Comparison of ENCODE assay signal across 1 cellular context in genomic region chr2:109148991-109149645, GRCh38.
A peak's percentile ranks its signal among the peaks of the same experiment; 100 is the strongest.
TF ChIP-seq lines count a peak whose summit lies in the region.

No MANE protein-coding gene starts in this region.

TF ChIP-seq in GM12878, 131 proteins besides CTCF, POLR2A, EP300 and RAD21 (continued from another document):
- TF ChIP-seq PRDM15 (CRISPR knock-in tag; IDR thresholded peaks at IDR 0.05) (no peak), IRF5 (IDR thresholded peaks at IDR 0.05; ENCODE audit: borderline replicate concordance) (no peak), NR2F1 (conservative IDR thresholded peaks at IDR 0.05) (peak; percentile 62; the same call in 1 of the 2 replicates), SP1 (IDR thresholded peaks at IDR 0.05; ENCODE audit: low read depth, low read length) (no peak), IRF4 (IDR thresholded peaks at IDR 0.05; ENCODE audit: low read depth, low read length) (peak; percentile 94), BMI1 (IDR thresholded peaks at IDR 0.05; ENCODE audit: borderline replicate concordance) (0 out of 2 replicates have a peak, but pooled peaks have one; percentile 17), STAT1 (conservative IDR thresholded peaks at IDR 0.05) (no peak), SRF (IDR thresholded peaks at IDR 0.05; ENCODE audit: low read depth in 2 of 2, low read length in 2 of 2) (peak in 1 of 2 experiments; percentile 74; a peak in 2 of 4 replicates), SKIL (IDR thresholded peaks at IDR 0.05; ENCODE audit: low read depth, poor library complexity, severe bottlenecking) (peak; percentile 59), BCL11A (IDR thresholded peaks at IDR 0.05; ENCODE audit: low read depth, low read length) (peak; percentile 71), EZH2 (IDR thresholded peaks at IDR 0.05; ENCODE audit: borderline replicate concordance, control insufficient read depth, low read depth, low read length) (no peak), SREBF2 (IDR thresholded peaks at IDR 0.05; ENCODE audit: low read length) (no peak), ATF2 (IDR thresholded peaks at IDR 0.05; ENCODE audit: low read length) (peak; percentile 69), CBFB (IDR thresholded peaks at IDR 0.05; ENCODE audit: low read depth) (0 out of 2 replicates have a peak, but pooled peaks have one; percentile 39)
